ENCODE assay signal across 10 cellular contexts in genomic region chr2:235638541-235639192, GRCh38.
DNase-seq lines count a peak whose midpoint lies in the region; ATAC-seq and TF ChIP-seq lines count a peak whose summit lies in the region.
"Had no signal": no experiment of that assay in that cellular context is flagged by ENCODE, and none has a peak within 500 bp of the region (broad histone marks: within the 10 kb centered on the region; RNA-seq: fewer than 3 reads in every experiment).

No MANE protein-coding gene starts in this region.

- intact Hi-C loops in mucosa of descending colon (cut with DNase I, micrococcal nuclease) = no loop called here

- peaks cover 51% of the 10 kb centered on the region for H4K20me1 ChIP-seq in neural progenitor cell (ENCODE audit: low read depth)

- H3K9me3 ChIP-seq in AG04450 (ENCODE audit: control insufficient read depth, insufficient read depth, low read length) (no peaks in the 10 kb centered on the region), neural progenitor cell (ENCODE audit: low read depth) (no peaks in the 10 kb centered on the region), mucosa of descending colon (no peaks in the 10 kb centered on the region)

- no peaks in the 10 kb centered on the region for H3K27me3 ChIP-seq in AG04450 (ENCODE audit: control insufficient read depth, insufficient read depth, low read length)
- no peaks in the 10 kb centered on the region for H3K27me3 ChIP-seq in neural progenitor cell

- peaks cover 2% of the 10 kb centered on the region for H3K9me3 Mint-ChIP-seq in neural progenitor cell
- no peaks in the 10 kb centered on the region for H3K9me3 Mint-ChIP-seq in activated naive CD4-positive, alpha-beta T cell treated with anti-CD3 and anti-CD28 coated beads, Interleukin-2, amount 10 ng/mL, durations not matched to agents 7 days and 5 days

- H3K4me1 Mint-ChIP-seq in neural progenitor cell = peaks cover 47% of the 10 kb centered on the region
- H3K4me1 Mint-ChIP-seq in activated naive CD4-positive, alpha-beta T cell treated with anti-CD3 and anti-CD28 coated beads, Interleukin-2, amount 10 ng/mL, durations not matched to agents 7 days and 5 days = no peaks in the 10 kb centered on the region

- no peak overlapping the region for H3K4me3 Mint-ChIP-seq in neural progenitor cell
- H3K4me3 Mint-ChIP-seq in activated naive CD4-positive, alpha-beta T cell treated with anti-CD3 and anti-CD28 coated beads, Interleukin-2, amount 10 ng/mL, durations not matched to agents 7 days and 5 days = no peak overlapping the region

- no peak overlapping the region for H3K9ac ChIP-seq in neural progenitor cell

- no peak overlapping the region for H2AFZ ChIP-seq in neural progenitor cell (replicated peaks)

- H3K27ac ChIP-seq in AG04450 (ENCODE audit: low read depth, low read length) (peak overlapping the region; percentile 77), coronary artery (peak overlapping the region; percentile 68 to 89), neural progenitor cell (no peak overlapping the region)

- no peak overlapping the region for H3K4me2 ChIP-seq in neural progenitor cell

- no peak for ATAC-seq in mucosa of descending colon

- TF ChIP-seq CTCF in AG04450 (IDR thresholded peaks at IDR 0.05; ENCODE audit: low read depth, low read length) = no peak
- TF ChIP-seq CTCF in coronary artery (IDR thresholded peaks at IDR 0.05) = no peak
- TF ChIP-seq CTCF in neural progenitor cell (IDR thresholded peaks at IDR 0.05) = peak; percentile 43
- no peak for TF ChIP-seq CTCF in mucosa of descending colon (IDR thresholded peaks at IDR 0.05)

- H3F3A ChIP-seq in neural progenitor cell (ENCODE audit: low read depth) = no peaks in the 10 kb centered on the region

- peak overlapping the region; percentile 70 for H3K27ac Mint-ChIP-seq in neural progenitor cell
- no peak overlapping the region for H3K27ac Mint-ChIP-seq in activated naive CD4-positive, alpha-beta T cell treated with anti-CD3 and anti-CD28 coated beads, Interleukin-2, amount 10 ng/mL, durations not matched to agents 7 days and 5 days

- H3K4me1 ChIP-seq in neural progenitor cell (peaks cover 46% of the 10 kb centered on the region), mucosa of descending colon (ENCODE audit: low read depth) (peaks cover 12% of the 10 kb centered on the region)

- CTCF ChIA-PET in AG04450 (lab: Charles Lee) = no interaction called here
- CTCF ChIA-PET in activated naive CD4-positive, alpha-beta T cell treated with anti-CD3 and anti-CD28 coated beads, Interleukin-2, amount 10 ng/mL, durations not matched to agents 7 days and 5 days (lab: Charles Lee) = interaction anchor here (1.6 kb wide), 1 partner anchor 108 kb away, joined by 6 read pairs; no protein-coding TSS in a partner anchor

- no peaks in the 10 kb centered on the region for H3K27me3 Mint-ChIP-seq in neural progenitor cell (ENCODE audit: insufficient read depth, low read depth)
- peaks cover 28% of the 10 kb centered on the region for H3K27me3 Mint-ChIP-seq in activated naive CD4-positive, alpha-beta T cell treated with anti-CD3 and anti-CD28 coated beads, Interleukin-2, amount 10 ng/mL, durations not matched to agents 7 days and 5 days

- H3K4me3 ChIP-seq in AG04450 (ENCODE audit: low read depth, low read length) = no peak overlapping the region
- peak overlapping the region; percentile 37 for H3K4me3 ChIP-seq in coronary artery
- no peak overlapping the region for H3K4me3 ChIP-seq in neural progenitor cell
- no peak overlapping the region for H3K4me3 ChIP-seq in mucosa of descending colon

- peaks cover 7% of the 10 kb centered on the region for H3K36me3 Mint-ChIP-seq in neural progenitor cell
- H3K36me3 Mint-ChIP-seq in activated naive CD4-positive, alpha-beta T cell treated with anti-CD3 and anti-CD28 coated beads, Interleukin-2, amount 10 ng/mL, durations not matched to agents 7 days and 5 days = no peaks in the 10 kb centered on the region

- peaks cover 30% of the 10 kb centered on the region for H3K79me2 ChIP-seq in neural progenitor cell (ENCODE audit: low read depth)

- POLR2A ChIA-PET in AG04450 (lab: Yijun Ruan, JAX) = interaction anchor here (0.5 to 1.1 kb wide), 4 partner anchors 12 to 40 kb away, joined by 3 to 6 read pairs (median 4); no protein-coding TSS in a partner anchor

- DNase-seq in AG04450 (ENCODE audit: low read depth, low spot score) (no peak), HuH-7 (ENCODE audit: low spot score) (peak; percentile 20), coronary artery (ENCODE audit: low spot score) (no peak), neural progenitor cell (ENCODE audit: low spot score) (peak; percentile 28), mucosa of descending colon (no peak), LoVo (ENCODE audit: low spot score) (no peak), SW 1271 (lab: John Stamatoyannopoulos, UW) (no peak)
- DNase-seq in activated naive CD4-positive, alpha-beta T cell treated with anti-CD3 and anti-CD28 coated beads, Interleukin-2, amount 10 ng/mL, durations not matched to agents 7 days and 5 days = no peak
- DNase-seq: activated CD4-positive, CD25-positive, alpha-beta regulatory T cell; DMS79 treated with DMSO at 0.1 percent for 48 hours had no signal

- H3K36me3 ChIP-seq in neural progenitor cell (no peaks in the 10 kb centered on the region), mucosa of descending colon (ENCODE audit: low read depth) (no peaks in the 10 kb centered on the region)

Comparison
In these comparisons a context has a peak if more than half of its experiments do, and no peak if none do; other contexts are left out.
1. DNase-seq: peak in HuH-7 (single experiment) and neural progenitor cell (single experiment); none in AG04450 (single experiment), coronary artery (single experiment), mucosa of descending colon (0 of 3), LoVo (single experiment), activated naive CD4-positive, alpha-beta T cell treated with anti-CD3 and anti-CD28 coated beads, Interleukin-2, amount 10 ng/mL, durations not matched to agents 7 days and 5 days (single experiment) and SW 1271 (0 of 2).